In the genomic region with DNA sequence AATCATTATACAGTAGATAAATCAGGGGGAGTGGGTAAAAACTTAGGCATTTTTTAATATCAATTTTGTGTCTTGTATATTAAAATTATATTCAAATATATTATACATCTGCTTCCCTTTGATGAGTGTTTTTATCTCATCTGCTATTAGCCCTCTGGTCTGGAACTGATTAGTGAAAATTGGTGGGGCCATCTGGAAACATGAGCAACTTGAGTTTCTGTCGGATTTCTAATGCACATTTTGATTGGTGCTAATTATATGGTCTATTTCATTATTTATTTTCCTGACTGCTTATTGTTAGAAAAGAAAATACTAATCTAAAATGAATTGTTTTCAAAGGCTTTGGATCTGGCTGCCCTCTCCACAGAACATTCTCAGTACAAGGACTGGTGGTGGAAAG, we compare ENCODE assay signal across 19 cellular contexts. TPM values are rescaled to one million over a fixed set of nuclear protein-coding genes. Genes with fewer than 3 reads are reported as not detected.
"Had no signal": no experiment of that assay in that cellular context is flagged by ENCODE, and none has a peak within 500 bp of the region (broad histone marks: within the 10 kb centered on the region; RNA-seq: fewer than 3 reads in every experiment).

No MANE protein-coding gene starts in this region.

- DNase-seq: effector CD4-positive, alpha-beta T cell; endodermal cell; erythroblast; foreskin keratinocyte; kidney; left cardiac atrium; left ventricle myocardium superior; mesendoderm; naive B cell; posterior cingulate gyrus; spleen; stimulated activated CD4-positive, alpha-beta T cell treated with anti-CD3 and anti-CD28 coated beads, Interleukin-15, amount 100 ng/mL, for 24 hours; stimulated activated CD4-positive, alpha-beta T cell treated with anti-CD3 and anti-CD28 coated beads, Interleukin-1b, Interleukin-23, amount 100 ng/mL, for 48 hours; stimulated activated CD4-positive, alpha-beta T cell treated with anti-CD3 and anti-CD28 coated beads, Interleukin-4, amount 100 ng/mL, for 24 hours; transverse colon had no signal

- H3K27ac ChIP-seq: coronary artery, foreskin keratinocyte, spleen, transverse colon had no signal

- H3K4me1 ChIP-seq: spleen, transverse colon had no signal

- H3K9me3 ChIP-seq: spleen, transverse colon had no signal

- H3K4me3 ChIP-seq: coronary artery, spleen, transverse colon had no signal

- H3K27me3 ChIP-seq: foreskin keratinocyte, spleen, transverse colon had no signal

- ATAC-seq: foreskin keratinocyte; left cardiac atrium; left ventricle myocardium superior; sciatic nerve; stimulated activated memory B cell treated with anti-CD40 and anti-IgM and Interleukin-4, amounts not matched to agents 10 μg/mL and 1 μg/mL and 100 μg/mL, for 72 hours had no signal

RNA-seq across cellular contexts. Expression of a gene that starts 59.9 kb away (rescaled TPM):
- total RNA-seq: endothelial cell of umbilical vein had no signal
